25 cellular contexts compared by ENCODE assay signal in the genomic region with DNA sequence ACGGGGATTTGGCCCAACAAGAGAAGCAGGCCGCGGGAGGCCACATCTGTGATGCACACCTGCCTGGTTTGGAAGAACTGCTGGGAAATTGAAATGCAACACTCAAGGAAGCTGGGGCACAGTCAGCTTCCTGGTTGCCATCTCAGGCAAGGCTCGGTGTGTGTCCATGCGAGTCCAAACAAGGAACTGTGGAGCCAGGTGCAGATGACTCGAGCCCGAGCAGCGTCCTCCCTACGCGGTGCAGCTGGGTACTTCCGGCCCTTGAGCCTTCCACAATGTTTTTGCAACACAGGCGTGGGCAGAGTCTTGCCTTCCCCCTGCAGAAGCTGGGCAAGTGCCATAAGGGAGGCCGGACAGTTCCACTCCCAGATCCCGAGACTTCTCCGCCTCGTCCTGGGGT.
A peak's percentile ranks its signal among the peaks of the same experiment; 100 is the strongest.
DNase-seq lines count a peak whose midpoint lies in the region; ATAC-seq, FAIRE-seq and TF ChIP-seq lines count a peak whose summit lies in the region.
"Had no signal": no experiment of that assay in that cellular context is flagged by ENCODE, and none has a peak within 500 bp of the region (broad histone marks: within the 10 kb centered on the region; RNA-seq: fewer than 3 reads in every experiment).

No MANE protein-coding gene starts in this region.

- FAIRE-seq in H54 (lab: Jason Lieb, UNC) = no peak

- H3K4me1 ChIP-seq in esophagus squamous epithelium (peaks cover 4 to 54% (median 21%) of the 10 kb centered on the region in 3 donors), suprapubic skin (peaks cover 7% of the 10 kb centered on the region)
- H3K4me1 ChIP-seq: tibial artery had no signal

- no peak for TF ChIP-seq CTCF in HL-60 (IDR thresholded peaks at IDR 0.05; ENCODE audit: insufficient read depth, low read length)
- TF ChIP-seq CTCF in esophagus squamous epithelium (IDR thresholded peaks at IDR 0.05) = no peak
- no peak for TF ChIP-seq CTCF in suprapubic skin (IDR thresholded peaks at IDR 0.05)

- no peaks in the 10 kb centered on the region for H3K9me3 ChIP-seq in esophagus squamous epithelium
- H3K9me3 ChIP-seq in suprapubic skin = no peaks in the 10 kb centered on the region
- H3K9me3 ChIP-seq: tibial artery had no signal

- ATAC-seq in HG03095 (IDR thresholded peaks at IDR 0.05; ENCODE audit: unreplicated experiment) = no peak
- ATAC-seq: HCT116; naive thymus-derived CD4-positive, alpha-beta T cell; SK-N-SH treated with all-trans-retinoic acid at 6 μM for 48 hours had no signal

- TF ChIP-seq POLR2A in esophagus squamous epithelium (IDR thresholded peaks at IDR 0.05) = no peak
- no peak for TF ChIP-seq POLR2A in suprapubic skin (IDR thresholded peaks at IDR 0.05)
- TF ChIP-seq POLR2A in H54 (IDR thresholded peaks at IDR 0.05; ENCODE audit: low read depth, low read length) = no peak

- TF ChIP-seq EP300 in suprapubic skin (IDR thresholded peaks at IDR 0.05) = no peak

- whole genome bisulfite sequencing in esophagus squamous epithelium, 2 donors = 28 to 57% methylated on average over 13 to 15 of the region's 16 CpGs
- 57% methylated on average over 16 of the region's 16 CpGs for WGBS in suprapubic skin

- H3K27me3 ChIP-seq in HL-60 (ENCODE audit: insufficient read depth, poor library complexity, severe bottlenecking) (no peaks in the 10 kb centered on the region), esophagus squamous epithelium (no peaks in the 10 kb centered on the region), suprapubic skin (no peaks in the 10 kb centered on the region)
- H3K27me3 ChIP-seq: tibial artery had no signal

- no peak overlapping the region for H3K4me3 ChIP-seq in HL-60 (replicated peaks; ENCODE audit: insufficient read depth, low read length)
- H3K4me3 ChIP-seq in esophagus squamous epithelium = no peak overlapping the region
- no peak overlapping the region for H3K4me3 ChIP-seq in suprapubic skin
- H3K4me3 ChIP-seq: tibial artery had no signal

- DNase-seq in HL-60 (ENCODE audit: low read depth in 1 of 2, low spot score in 1 of 2) = peak; percentile 70 to 83
- peak; percentile 53 for DNase-seq in NCI-H510A treated with DMSO at 0.1 percent for 48 hours (lab: John Stamatoyannopoulos, UW)
- no peak for DNase-seq in esophagus squamous epithelium (lab: John Stamatoyannopoulos, UW)
- no peak for DNase-seq in suprapubic skin (ENCODE audit: low spot score in 2 of 2)
- no peak for DNase-seq in H54 (ENCODE audit: insufficient read length, low spot score)
- DNase-seq in stimulated activated CD4-positive, alpha-beta T cell treated with anti-CD3 and anti-CD28 coated beads, Interleukin-15, amount 100 ng/mL, for 24 hours = no peak
- DNase-seq: activated CD4-positive, alpha-beta memory T cell treated with anti-CD3 and anti-CD28 coated beads for 36 hours; activated CD4-positive, CD25-positive, alpha-beta regulatory T cell; activated gamma-delta T cell; AML-193; COR-L47; kidney glomerular epithelial cell; mesendoderm; naive thymus-derived CD4-positive, alpha-beta T cell; NCI-H1436; NCI-H226; posterior cingulate gyrus; RPMI8226; stimulated activated CD4-positive, alpha-beta T cell treated with anti-CD3 and anti-CD28 coated beads, Interleukin-2, amount 100 ng/mL, for 24 hours; stimulated activated naive CD4-positive, alpha-beta T cell treated with Interleukin-2 at 50 U/mL for 16 hours; T-helper 9 cell; tibial artery had no signal

- intact Hi-C loops in esophagus squamous epithelium (cut with DNase I) = no loop called here

- peaks cover 0 to 23% (median 0%) of the 10 kb centered on the region in 3 donors for H3K36me3 ChIP-seq in esophagus squamous epithelium
- H3K36me3 ChIP-seq in suprapubic skin = peaks cover 6% of the 10 kb centered on the region

- H3K27ac ChIP-seq in HL-60 (replicated peaks) = peak overlapping the region; percentile 51
- peak overlapping the region; percentile 46 to 61 (median 58) for H3K27ac ChIP-seq in esophagus squamous epithelium
- peak overlapping the region; percentile 40 for H3K27ac ChIP-seq in suprapubic skin
- H3K27ac ChIP-seq: tibial artery had no signal

Comparison
In these comparisons a context has a peak if more than half of its experiments do, and no peak if none do; other contexts are left out.
1. DNase-seq: peak in HL-60 (2 of 2) and NCI-H510A treated with DMSO at 0.1 percent for 48 hours (single experiment); none in esophagus squamous epithelium (single experiment), suprapubic skin (0 of 2), H54 (single experiment) and stimulated activated CD4-positive, alpha-beta T cell treated with anti-CD3 and anti-CD28 coated beads, Interleukin-15, amount 100 ng/mL, for 24 hours (single experiment).
2. Peak in every context shown above with its lines, with median percentiles within 50 percentile points of each other: H3K27ac ChIP-seq.